ENCODE assay signal across 18 cellular contexts in genomic region chr20:23205221-23205620, GRCh38.
DNase-seq lines count a peak whose midpoint lies in the region; ATAC-seq, FAIRE-seq and TF ChIP-seq lines count a peak whose summit lies in the region.
"Had no signal": no experiment of that assay in that cellular context is flagged by ENCODE, and none has a peak within 500 bp of the region (broad histone marks: within the 10 kb centered on the region; RNA-seq: fewer than 3 reads in every experiment).

No MANE protein-coding gene starts in this region.

- H2BK120ac ChIP-seq in mesenchymal stem cell (ENCODE audit: low read depth, low read length), result no peak overlapping the region

- H3K36me3 Mint-ChIP-seq in effector memory CD8-positive, alpha-beta T cell (ENCODE audit: insufficient read depth), result no peaks in the 10 kb centered on the region
- H3K36me3 Mint-ChIP-seq: mesothelial cell of epicardium, T-cell had no signal

- WGBS in mesenchymal stem cell, result 82% methylated on average over 6 of the region's 6 CpGs
- 71 to 79% methylated on average over 6 of the region's 6 CpGs for WGBS in testis, 2 donors

- H3K36me3 ChIP-seq in mesenchymal stem cell (ENCODE audit: control insufficient read depth in 1 of 2, insufficient read depth in 2 of 2, low read depth in 1 of 2, low read length in 2 of 2) (no peaks in the 10 kb centered on the region), testis (ENCODE audit: low read depth, missing control alignments) (no peaks in the 10 kb centered on the region)
- H3K36me3 ChIP-seq: Peyer's patch had no signal

- H3K4me3 ChIP-seq in mesenchymal stem cell (ENCODE audit: insufficient read depth in 1 of 2, low read depth in 1 of 2, low read length in 2 of 2), result no peak overlapping the region
- H3K4me3 ChIP-seq in testis, result no peak overlapping the region
- H3K4me3 ChIP-seq: Peyer's patch had no signal

- H3K27me3 ChIP-seq in mesenchymal stem cell (ENCODE audit: control insufficient read depth in 1 of 2, insufficient read depth in 1 of 2, low read length in 2 of 2) (no peaks in the 10 kb centered on the region), testis (no peaks in the 10 kb centered on the region)
- H3K27me3 ChIP-seq: Peyer's patch had no signal

- H4K91ac ChIP-seq in mesenchymal stem cell (ENCODE audit: low read length), result no peak overlapping the region

- H3K27me3 Mint-ChIP-seq in effector memory CD8-positive, alpha-beta T cell, result peaks cover 34 to 58% of the 10 kb centered on the region in 2 donors

- H3K9me3 Mint-ChIP-seq in effector memory CD8-positive, alpha-beta T cell, result no peaks in the 10 kb centered on the region
- H3K9me3 Mint-ChIP-seq: CD14-positive monocyte, mesothelial cell of epicardium, T-cell had no signal

- H3K27ac ChIP-seq in cingulate gyrus (ENCODE audit: low read depth, low read length) (peak overlapping the region; percentile 14), mesenchymal stem cell (ENCODE audit: low read length, poor library complexity, severe bottlenecking) (peak overlapping the region; percentile 31), testis (peak overlapping the region; percentile 25 to 40)

- H3K23ac ChIP-seq in mesenchymal stem cell (ENCODE audit: low read length in 2 of 2), result no peak overlapping the region

- H3K4ac ChIP-seq in mesenchymal stem cell (ENCODE audit: low read depth in 1 of 2, low read length in 2 of 2), result no peak overlapping the region

- H3K4me1 ChIP-seq in mesenchymal stem cell (ENCODE audit: control insufficient read depth, insufficient read depth, low read depth, low read length) (peaks cover 15% of the 10 kb centered on the region), testis (peaks cover 25% of the 10 kb centered on the region)

- no peak overlapping the region for H2BK12ac ChIP-seq in mesenchymal stem cell (ENCODE audit: low read length in 2 of 2)

- no peaks in the 10 kb centered on the region for H3K79me1 ChIP-seq in mesenchymal stem cell (replicated peaks; ENCODE audit: low read length, poor library complexity, severe bottlenecking)

- H3K9me3 ChIP-seq in mesenchymal stem cell (ENCODE audit: control insufficient read depth, low read length), result no peaks in the 10 kb centered on the region
- no peaks in the 10 kb centered on the region for H3K9me3 ChIP-seq in testis
- H3K9me3 ChIP-seq: Peyer's patch had no signal

- no peak overlapping the region for H4K8ac ChIP-seq in mesenchymal stem cell (ENCODE audit: low read length)

- H2AK5ac ChIP-seq in mesenchymal stem cell (ENCODE audit: low read length, severe bottlenecking), result no peak overlapping the region

- peak overlapping the region; percentile 75 for H3K9ac ChIP-seq in mesenchymal stem cell (ENCODE audit: low read length)

- TF ChIP-seq CTCF in testis (IDR thresholded peaks at IDR 0.05), result no peak

- no peak for FAIRE-seq in frontal cortex (lab: Jason Lieb, UNC)
- FAIRE-seq: GM12892 had no signal

- DNase-seq in NCI-H1092 treated with DMSO at 0.1 percent for 48 hours (lab: John Stamatoyannopoulos, UW), result peak; percentile 51
- DNase-seq in mesenchymal stem cell, result no peak
- DNase-seq in testis, result no peak
- DNase-seq in frontal cortex (ENCODE audit: low spot score in 2 of 2), result no peak
- DNase-seq in effector memory CD8-positive, alpha-beta T cell, result no peak
- DNase-seq in stimulated activated CD4-positive, alpha-beta T cell treated with anti-CD3 and anti-CD28 coated beads, Interleukin-1b, Interleukin-23, amount 100 ng/mL, for 48 hours, result no peak
- DNase-seq in NCI-H526 treated with DMSO at 0.1 percent for 48 hours (lab: John Stamatoyannopoulos, UW), result no peak
- DNase-seq: activated CD4-positive, alpha-beta T cell treated with anti-CD3 and anti-CD28 coated beads for 1 hour; activated T-cell treated with anti-CD3 and anti-CD28 coated beads, Interleukin-2, amount 50 U/mL, for 1 hour; EL; NCI-H226; T-cell had no signal

- no peak overlapping the region for H3K4me3 Mint-ChIP-seq in effector memory CD8-positive, alpha-beta T cell
- H3K4me3 Mint-ChIP-seq: mesothelial cell of epicardium, T-cell had no signal

- H2BK5ac ChIP-seq in mesenchymal stem cell (ENCODE audit: low read depth, low read length, poor library complexity, severe bottlenecking), result no peak overlapping the region

- TF ChIP-seq POLR2A in testis (IDR thresholded peaks at IDR 0.05), result no peak

- H2AFZ ChIP-seq in mesenchymal stem cell (ENCODE audit: low read depth, low read length), result no peak overlapping the region

- H3K14ac ChIP-seq in mesenchymal stem cell (ENCODE audit: low read length in 2 of 2), result no peak overlapping the region

- intact Hi-C loops in testis (cut with DNase I; ENCODE audit: low total_unique reads), result no loop called here

- H3K4me1 Mint-ChIP-seq in effector memory CD8-positive, alpha-beta T cell (ENCODE audit: low read depth in 2 of 2), result no peaks in the 10 kb centered on the region
- H3K4me1 Mint-ChIP-seq: mesothelial cell of epicardium, T-cell had no signal

- no peak overlapping the region for H3K18ac ChIP-seq in mesenchymal stem cell (ENCODE audit: low read depth in 1 of 2, low read length in 2 of 2)

- H2BK15ac ChIP-seq in mesenchymal stem cell (ENCODE audit: low read depth, poor library complexity, severe bottlenecking), result no peak overlapping the region

- no peak overlapping the region for H3K27ac Mint-ChIP-seq in effector memory CD8-positive, alpha-beta T cell
- H3K27ac Mint-ChIP-seq: mesothelial cell of epicardium, progenitor cell of endocrine pancreas, T-cell had no signal

- no peak overlapping the region for H3K4me2 ChIP-seq in mesenchymal stem cell (ENCODE audit: low read length, poor library complexity, severe bottlenecking)

- ATAC-seq in effector memory CD8-positive, alpha-beta T cell (replicated peaks), result no peak
- ATAC-seq: T-cell had no signal
